ENCODE assay signal across 8 cellular contexts in the genomic region with DNA sequence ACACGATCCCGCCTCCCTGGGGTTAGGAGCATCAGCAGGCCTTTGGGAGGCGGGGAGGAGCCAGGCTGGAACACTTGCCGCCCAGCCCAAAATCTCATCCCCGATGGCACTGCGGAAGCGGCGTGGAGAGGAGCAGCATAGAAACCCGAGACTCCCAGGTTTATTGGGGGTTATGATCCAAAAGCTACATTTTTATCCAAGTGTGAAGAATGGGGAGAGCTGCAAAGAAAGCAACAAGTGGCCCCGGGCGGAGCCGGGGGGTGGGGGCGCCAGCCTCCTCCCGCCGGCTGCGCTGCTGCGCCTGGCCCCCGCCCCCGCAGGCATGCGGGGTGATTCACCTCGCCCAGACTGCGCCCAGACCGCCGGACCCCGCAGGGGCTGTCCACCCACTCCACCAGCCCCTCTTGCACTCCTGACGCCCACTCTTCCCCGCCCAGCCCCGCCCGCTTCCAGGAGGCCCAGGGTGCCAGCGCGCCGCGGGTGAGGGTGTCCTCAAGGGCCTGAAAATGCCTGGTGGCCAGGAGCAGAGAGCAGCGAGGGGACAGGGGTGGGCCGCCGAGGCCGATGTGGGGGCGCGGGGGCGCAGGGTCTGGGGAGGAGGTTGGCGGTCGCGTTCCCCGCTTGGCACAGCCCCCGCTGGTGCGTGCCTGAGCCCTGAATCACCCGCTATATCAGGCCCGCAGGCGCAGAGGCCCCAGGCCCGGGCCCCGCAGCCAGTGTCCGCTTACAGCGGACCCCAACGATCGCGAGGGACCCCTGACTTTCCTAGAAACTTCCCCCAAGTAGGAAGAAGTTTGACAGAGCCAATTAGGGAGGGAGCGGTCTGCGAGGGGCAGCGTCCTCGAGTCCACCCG. TPM values are rescaled to one million over a fixed set of nuclear protein-coding genes. Genes with fewer than 3 reads are reported as not detected.
DNase-seq lines count a peak whose midpoint lies in the region; ATAC-seq, FAIRE-seq and TF ChIP-seq lines count a peak whose summit lies in the region.

No MANE protein-coding gene starts in this region.

- ATAC-seq in A549 (peak; percentile 41 to 58), GM19328 (IDR thresholded peaks at IDR 0.05; ENCODE audit: unreplicated experiment) (no peak)
- ATAC-seq in stimulated activated naive CD8-positive, alpha-beta T cell treated with anti-CD3 and anti-CD28 coated beads, Interleukin-15, amount 100 ng/mL, for 72 hours, result peak; percentile 51

- peak overlapping the region; percentile 93 to 95 for H3K27ac ChIP-seq in A549

- WGBS in A549 (ENCODE audit: missing lambda C conversion rate), result 2% methylated on average over 36 of the region's 61 CpGs

- TF ChIP-seq RAD21 in A549 (conservative IDR thresholded peaks at IDR 0.05 in 1 of 2, IDR thresholded peaks at IDR 0.05 in 1 of 2) (no peak), Ishikawa (IDR thresholded peaks at IDR 0.05; ENCODE audit: low read depth) (no peak)

- peaks cover 50% of the 10 kb centered on the region for H3K27me3 Mint-ChIP-seq in stimulated activated naive CD8-positive, alpha-beta T cell treated with anti-CD3 and anti-CD28 coated beads, Interleukin-15, amount 100 ng/mL, for 72 hours

- peak overlapping the region; percentile 93 for H3K4me3 ChIP-seq in A549
- H3K4me3 ChIP-seq in cardiac fibroblast (replicated peaks in 1 of 2; ENCODE audit: low read depth in 2 of 2, low read length in 2 of 2), result peak overlapping the region; percentile 99 to 100

- no peak for FAIRE-seq in A549 (lab: Jason Lieb, UNC)

- no peak overlapping the region for H3K27ac Mint-ChIP-seq in stimulated activated naive CD8-positive, alpha-beta T cell treated with anti-CD3 and anti-CD28 coated beads, Interleukin-15, amount 100 ng/mL, for 72 hours

- POLR2A ChIA-PET in A549 (lab: Yijun Ruan, JAX), result interaction anchor here (1.5 to 2.7 kb wide), 9 partner anchors 10 to 733 kb away, joined by 3 to 66 read pairs (median 13); partner anchors contain the start of genes EIF1, NAGLU and STAT3

- peaks cover 41% of the 10 kb centered on the region for H3K4me1 ChIP-seq in A549

- 0 out of 3 replicates have a peak, but pooled peaks have one; percentile 7 for TF ChIP-seq CTCF in A549 (IDR thresholded peaks at IDR 0.05)
- no peak for TF ChIP-seq CTCF in cardiac fibroblast (IDR thresholded peaks at IDR 0.05; ENCODE audit: low read depth, low read length)

- peak overlapping the region; percentile 74 to 83 for H3K4me3 Mint-ChIP-seq in stimulated activated naive CD8-positive, alpha-beta T cell treated with anti-CD3 and anti-CD28 coated beads, Interleukin-15, amount 100 ng/mL, for 72 hours

- CTCF ChIA-PET in A549 (lab: Yijun Ruan, JAX), result interaction anchor here (0.9 to 12.1 kb wide), 15 partner anchors 8 to 112 kb away, joined by 3 to 213 read pairs (median 8); partner anchors contain the start of gene STAT3

- no peaks in the 10 kb centered on the region for H3K9me3 ChIP-seq in A549

- H3K9me3 Mint-ChIP-seq in stimulated activated naive CD8-positive, alpha-beta T cell treated with anti-CD3 and anti-CD28 coated beads, Interleukin-15, amount 100 ng/mL, for 72 hours, result no peaks in the 10 kb centered on the region

- H3K4me1 Mint-ChIP-seq in stimulated activated naive CD8-positive, alpha-beta T cell treated with anti-CD3 and anti-CD28 coated beads, Interleukin-15, amount 100 ng/mL, for 72 hours, result peaks cover 40% of the 10 kb centered on the region

- no peak for TF ChIP-seq POLR2A in A549 (IDR thresholded peaks at IDR 0.05; ENCODE audit: low read length)

- TF ChIP-seq EP300 in A549 (IDR thresholded peaks at IDR 0.05) (no peak), Ishikawa (IDR thresholded peaks at IDR 0.05; ENCODE audit: borderline replicate concordance) (0 out of 2 replicates have a peak, but pooled peaks have one; percentile 6)

- DNase-seq in A549 (ENCODE audit: low read depth in 1 of 2, low spot score in 1 of 2) (no peak), cardiac fibroblast (ENCODE audit: low read depth in 2 of 2) (peak; percentile 63 to 67), kidney tubule cell (ENCODE audit: low spot score) (peak; percentile 68), NCI-H1105 (lab: John Stamatoyannopoulos, UW) (no peak)
- no peak for DNase-seq in stimulated activated naive CD8-positive, alpha-beta T cell treated with anti-CD3 and anti-CD28 coated beads, Interleukin-15, amount 100 ng/mL, for 72 hours
- no peak for DNase-seq in activated effector memory CD4-positive, alpha-beta T cell treated with Interleukin-2 at 50 U/mL for 16 hours

- H3K4me2 ChIP-seq in A549, result peak overlapping the region; percentile 92

TF ChIP-seq in A549, 52 proteins besides CTCF, POLR2A, EP300 and RAD21:
- peak; percentile 22; the same call in 1 of the 2 replicates for TF ChIP-seq FOSL2 (IDR thresholded peaks at IDR 0.05)
- peak; percentile 60 for TF ChIP-seq FOSL2 (CRISPR knock-in tag; IDR thresholded peaks at IDR 0.05)
- TF ChIP-seq, protein P1, sequence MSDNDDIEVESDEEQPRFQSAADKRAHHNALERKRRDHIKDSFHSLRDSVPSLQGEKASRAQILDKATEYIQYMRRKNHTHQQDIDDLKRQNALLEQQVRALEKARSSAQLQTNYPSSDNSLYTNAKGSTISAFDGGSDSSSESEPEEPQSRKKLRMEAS (IDR thresholded peaks at IDR 0.05), result peak; percentile 19
- 0 out of 2 replicates have a peak, but pooled peaks have one; percentile 11 for TF ChIP-seq GATA3 (IDR thresholded peaks at IDR 0.05; ENCODE audit: borderline replicate concordance)
- no peak for TF ChIP-seq RARB (CRISPR knock-in tag; IDR thresholded peaks at IDR 0.05)

TF ChIP-seq in Ishikawa, 13 proteins besides CTCF, POLR2A, EP300 and RAD21:
- TF ChIP-seq ZBTB7A (IDR thresholded peaks at IDR 0.05; ENCODE audit: low read depth) (peak; percentile 80), YY1 (IDR thresholded peaks at IDR 0.05; ENCODE audit: low read depth) (no peak), EGR1 (IDR thresholded peaks at IDR 0.05) (peak; percentile 88)
- TF ChIP-seq, protein P1 (IDR thresholded peaks at IDR 0.05), result 0 out of 2 replicates have a peak, but pooled peaks have one; percentile 6

RNA-seq across cellular contexts. Expression of gene CAVIN1, which starts 1.4 kb away (rescaled TPM):
- 91.4 and 101 TPM in 2 replicates for polyA plus RNA-seq in A549 (2011; rRNA removed)
- polyA plus RNA-seq in A549 (2012; cell fraction: cytosol; rRNA removed), result 179 and 201 TPM in 2 replicates
- polyA plus RNA-seq in A549 (2012; cell fraction: nucleus; rRNA removed), result 194 and 208 TPM in 2 replicates
- 371 to 416 TPM (median 377 TPM) in 3 replicates for polyA plus RNA-seq in A549 (2017; fragmentation: RNase III; extraction: RNeasy Plus Mini Kit Qiagen cat#74134 plus additional on column Dnase treatment)
- polyA minus RNA-seq in A549 (2011; rRNA and poly(A)+ RNA removed), result 68.0 and 70.8 TPM in 2 replicates

RNA-seq across cellular contexts. Expression of gene STAT3, which starts 33.5 kb away (rescaled TPM):
- 72.8 and 81.9 TPM in 2 replicates for polyA plus RNA-seq in A549 (2011; rRNA removed)
- 49.5 and 57.3 TPM in 2 replicates for polyA plus RNA-seq in A549 (2012; cell fraction: cytosol; rRNA removed)
- polyA plus RNA-seq in A549 (2012; cell fraction: nucleus; rRNA removed), result 80.0 and 101 TPM in 2 replicates
- polyA plus RNA-seq in A549 (2017; fragmentation: RNase III; extraction: RNeasy Plus Mini Kit Qiagen cat#74134 plus additional on column Dnase treatment), result 97.8 to 115 TPM (median 109 TPM) in 3 replicates
- polyA minus RNA-seq in A549 (2011; rRNA and poly(A)+ RNA removed), result 127 and 145 TPM in 2 replicates

RNA-seq across cellular contexts. Expression of gene ATP6V0A1, which starts 37.0 kb away (rescaled TPM):
- polyA plus RNA-seq in A549 (2011; rRNA removed) (33.7 and 59.6 TPM in 2 replicates), A549 (2017; fragmentation: RNase III; extraction: RNeasy Plus Mini Kit Qiagen cat#74134 plus additional on column Dnase treatment) (25.8 to 27.3 TPM (median 26.7 TPM) in 3 replicates)
- polyA plus RNA-seq in A549 (2012; cell fraction: cytosol; rRNA removed), result 36.3 and 39.6 TPM in 2 replicates
- 219 and 262 TPM in 2 replicates for polyA plus RNA-seq in A549 (2012; cell fraction: nucleus; rRNA removed)
- 115 and 146 TPM in 2 replicates for polyA minus RNA-seq in A549 (2011; rRNA and poly(A)+ RNA removed)

Comparison
In these comparisons a context has a peak if more than half of its experiments do, and no peak if none do; other contexts are left out.
1. DNase-seq: peak in cardiac fibroblast (2 of 2) and kidney tubule cell (single experiment); none in A549 (0 of 2), stimulated activated naive CD8-positive, alpha-beta T cell treated with anti-CD3 and anti-CD28 coated beads, Interleukin-15, amount 100 ng/mL, for 72 hours (0 of 2), activated effector memory CD4-positive, alpha-beta T cell treated with Interleukin-2 at 50 U/mL for 16 hours (single experiment) and NCI-H1105 (single experiment).